19 cellular contexts compared by ENCODE assay signal in the genomic region with DNA sequence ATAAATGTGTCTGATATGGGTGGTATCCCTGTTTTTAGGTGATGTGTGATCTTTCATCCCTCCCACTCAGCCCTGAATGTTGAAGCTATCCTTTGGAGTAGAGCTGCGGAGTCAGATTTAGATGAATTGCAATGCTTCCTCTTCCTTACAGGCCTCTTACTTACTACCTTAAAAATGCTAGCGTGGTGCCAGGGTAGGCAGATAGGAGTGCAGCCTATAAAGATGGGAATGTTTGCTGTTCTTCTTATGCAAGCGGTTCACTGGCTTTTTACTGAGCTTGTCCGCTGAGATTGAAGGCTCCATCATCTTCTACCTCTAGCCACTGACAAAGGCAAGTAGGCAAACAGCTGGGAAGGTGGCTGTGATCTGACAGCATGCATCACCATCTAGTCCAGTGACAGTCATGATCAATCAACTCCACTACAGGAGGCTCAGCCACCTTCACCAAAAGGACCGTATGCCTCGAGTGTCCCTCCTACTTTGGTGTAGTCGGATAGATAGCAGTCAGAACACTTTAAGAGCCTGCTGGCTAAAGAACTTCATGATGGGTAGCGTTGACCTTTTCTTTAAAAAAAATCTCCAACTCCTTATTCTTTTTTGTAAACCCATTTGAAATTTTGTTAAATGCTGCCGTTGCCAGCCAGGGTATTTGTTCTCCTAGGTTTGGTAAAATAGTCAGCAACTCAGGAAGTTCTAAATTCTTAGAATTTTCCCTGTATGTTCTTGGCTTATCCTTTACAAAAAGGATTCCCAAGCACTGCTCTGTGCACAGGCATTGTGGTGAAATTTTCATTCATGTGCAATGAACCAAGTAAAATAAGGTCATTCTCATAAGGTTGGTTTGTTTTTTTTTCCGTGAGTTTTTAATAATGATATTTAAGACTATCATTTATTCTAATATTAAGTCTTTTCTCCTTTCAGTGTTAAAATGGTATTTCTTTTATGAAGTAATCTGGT.
DNase-seq lines count a peak whose midpoint lies in the region; ATAC-seq and TF ChIP-seq lines count a peak whose summit lies in the region.
"Had no signal": no experiment of that assay in that cellular context is flagged by ENCODE, and none has a peak within 500 bp of the region (broad histone marks: within the 10 kb centered on the region; RNA-seq: fewer than 3 reads in every experiment).

No MANE protein-coding gene starts in this region.

- no peaks in the 10 kb centered on the region for H3K27me3 Mint-ChIP-seq in neural crest cell (ENCODE audit: low read depth)
- H3K27me3 Mint-ChIP-seq: activated CD4-positive, alpha-beta T cell treated with anti-CD3 and anti-CD28 coated beads, Interleukin-2, amount 10 ng/mL, durations not matched to agents 7 days and 5 days; memory B cell had no signal

- H3K9me3 Mint-ChIP-seq in neural crest cell = no peaks in the 10 kb centered on the region
- H3K9me3 Mint-ChIP-seq: activated CD4-positive, alpha-beta T cell treated with anti-CD3 and anti-CD28 coated beads, Interleukin-2, amount 10 ng/mL, durations not matched to agents 7 days and 5 days; memory B cell had no signal

- H3K27me3 ChIP-seq in RWPE2 (ENCODE audit: insufficient read depth, poor library complexity, severe bottlenecking) = no peaks in the 10 kb centered on the region
- H3K27me3 ChIP-seq in tibial nerve = no peaks in the 10 kb centered on the region
- H3K27me3 ChIP-seq: BLaER1 treated with 17β-estradiol and CSF1 and Interleukin-3, amounts not matched to agents 10 nM and 100 nM; neutrophil; thyroid gland had no signal

- H3K36me3 ChIP-seq in RWPE2 (ENCODE audit: low read depth) (peaks cover 21% of the 10 kb centered on the region), tibial nerve (peaks cover 0 to 7% (median 0%) of the 10 kb centered on the region in 3 donors)
- H3K36me3 ChIP-seq: neutrophil, thyroid gland had no signal

- H3K4me3 ChIP-seq in RWPE2 (ENCODE audit: severe bottlenecking) (no peak overlapping the region), tibial nerve (no peak overlapping the region), foreskin fibroblast (ENCODE audit: low read depth in 1 of 2, low read length in 2 of 2) (no peak overlapping the region)
- H3K4me3 ChIP-seq: BLaER1 treated with 17β-estradiol and CSF1 and Interleukin-3, amounts not matched to agents 10 nM and 100 nM; thyroid gland had no signal

- TF ChIP-seq EP300 in tibial nerve (IDR thresholded peaks at IDR 0.05) = no peak

- no peak for TF ChIP-seq CTCF in RWPE2 (IDR thresholded peaks at IDR 0.05; ENCODE audit: poor library complexity, severe bottlenecking)
- TF ChIP-seq CTCF in neural crest cell (conservative IDR thresholded peaks at IDR 0.05) = no peak
- TF ChIP-seq CTCF in tibial nerve (IDR thresholded peaks at IDR 0.05) = no peak
- TF ChIP-seq CTCF in foreskin fibroblast (IDR thresholded peaks at IDR 0.05; ENCODE audit: low read depth, low read length) = no peak

- 83 to 86% methylated on average over 10 of the region's 10 CpGs for WGBS in tibial nerve, 2 donors

- DNase-seq in RWPE2 (ENCODE audit: low spot score) (no peak), epithelial cell of prostate (ENCODE audit: low read depth, low spot score) (no peak), neural crest cell (ENCODE audit: low read depth, low spot score) (no peak), tibial nerve (ENCODE audit: low spot score in 2 of 2) (no peak), NCI-H510A (lab: John Stamatoyannopoulos, UW) (no peak), foreskin fibroblast (no peak)
- DNase-seq in activated CD4-positive, CD25-positive, alpha-beta regulatory T cell treated with anti-CD3 and anti-CD28 coated beads, Interleukin-2, amount 50 U/mL, for 72 hours = no peak
- DNase-seq: activated CD4-positive, alpha-beta T cell treated with anti-CD3 and anti-CD28 coated beads, Interleukin-2, amount 10 ng/mL, durations not matched to agents 7 days and 5 days; anterior cingulate cortex; GF-D8; glutamatergic neuron; GOT3; KBM-7; NCI-H2107; NCI-H69; thyroid gland had no signal

- peak overlapping the region; percentile 90 for H3K27ac ChIP-seq in RWPE2 (ENCODE audit: poor library complexity, severe bottlenecking)
- peak overlapping the region; percentile 92 for H3K27ac ChIP-seq in epithelial cell of prostate
- H3K27ac ChIP-seq in tibial nerve = peak overlapping the region; percentile 51 to 87 (median 69)
- H3K27ac ChIP-seq: neutrophil had no signal

- H3K9me3 ChIP-seq in RWPE2 (ENCODE audit: severe bottlenecking) = no peaks in the 10 kb centered on the region
- no peaks in the 10 kb centered on the region for H3K9me3 ChIP-seq in tibial nerve
- H3K9me3 ChIP-seq: neutrophil, thyroid gland had no signal

- H3K4me1 Mint-ChIP-seq in neural crest cell = peaks cover 76% of the 10 kb centered on the region
- H3K4me1 Mint-ChIP-seq: memory B cell had no signal

- H3K4me3 Mint-ChIP-seq in neural crest cell = no peak overlapping the region
- H3K4me3 Mint-ChIP-seq: activated CD4-positive, alpha-beta T cell treated with anti-CD3 and anti-CD28 coated beads, Interleukin-2, amount 10 ng/mL, durations not matched to agents 7 days and 5 days; memory B cell had no signal

- H3K4me1 ChIP-seq in RWPE2 (ENCODE audit: insufficient read depth, poor library complexity, severe bottlenecking) (peaks cover 23% of the 10 kb centered on the region), tibial nerve (peaks cover 0 to 26% (median 11%) of the 10 kb centered on the region in 4 donors)

- ATAC-seq in RWPE2 (ENCODE audit: low read depth) = no peak

- TF ChIP-seq POLR2A in tibial nerve (IDR thresholded peaks at IDR 0.05) = no peak

- peak overlapping the region; percentile 32 for H3K27ac Mint-ChIP-seq in neural crest cell (ENCODE audit: unreplicated experiment)
- H3K27ac Mint-ChIP-seq: activated CD4-positive, alpha-beta T cell treated with anti-CD3 and anti-CD28 coated beads, Interleukin-2, amount 10 ng/mL, durations not matched to agents 7 days and 5 days; memory B cell had no signal

- H3K36me3 Mint-ChIP-seq in neural crest cell (ENCODE audit: low read depth) = peaks cover 41% of the 10 kb centered on the region
